8 cellular contexts compared by ENCODE assay signal in the genomic region with DNA sequence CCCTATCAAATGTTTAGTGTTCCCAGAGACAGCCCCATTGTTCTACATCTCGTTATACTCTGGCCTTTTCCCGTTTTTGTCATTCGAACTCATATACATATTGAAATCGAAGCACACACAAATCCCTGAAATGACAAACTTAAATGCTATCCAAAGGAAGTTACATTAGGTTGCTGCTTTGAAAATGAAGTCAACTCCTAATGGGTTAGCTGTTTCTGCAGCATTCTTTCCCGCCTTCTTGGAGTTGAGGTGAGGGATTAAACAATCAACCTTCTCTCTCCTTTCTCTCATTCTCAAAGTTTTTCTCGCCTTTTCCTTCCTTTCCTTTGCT. TPM values are rescaled to one million over a fixed set of nuclear protein-coding genes. Genes with fewer than 3 reads are reported as not detected.
DNase-seq lines count a peak whose midpoint lies in the region; ATAC-seq, FAIRE-seq and TF ChIP-seq lines count a peak whose summit lies in the region.

No MANE protein-coding gene starts in this region.

- H3K9me3 ChIP-seq in astrocyte (ENCODE audit: insufficient read depth, low read depth, low read length) (no peaks in the 10 kb centered on the region), lower lobe of right lung (no peaks in the 10 kb centered on the region)

- H3K9me3 Mint-ChIP-seq in astrocyte (ENCODE audit: unreplicated experiment), result no peaks in the 10 kb centered on the region

- no peaks in the 10 kb centered on the region for H3K36me3 ChIP-seq in ACC112 (ENCODE audit: insufficient read depth, low read length)
- H3K36me3 ChIP-seq in astrocyte (ENCODE audit: insufficient read depth, low read length), result no peaks in the 10 kb centered on the region
- peaks cover 4% of the 10 kb centered on the region for H3K36me3 ChIP-seq in lower lobe of right lung

- peak overlapping the region; percentile 97 for H3K4me3 Mint-ChIP-seq in astrocyte (ENCODE audit: unreplicated experiment)

- peak overlapping the region; percentile 96 for H2AFZ ChIP-seq in ACC112 (ENCODE audit: low read length, unreplicated experiment)
- H2AFZ ChIP-seq in astrocyte (ENCODE audit: low read depth, low read length), result peak overlapping the region; percentile 84

- ATAC-seq in lower lobe of right lung (peak in 1 of 2 donors; percentile 1), HG02852 (IDR thresholded peaks at IDR 0.05; ENCODE audit: unreplicated experiment) (no peak), GM21528 (IDR thresholded peaks at IDR 0.05; ENCODE audit: low FRiP score, unreplicated experiment) (no peak)

- H3K4me1 Mint-ChIP-seq in astrocyte (ENCODE audit: low read depth, unreplicated experiment), result peaks cover 16% of the 10 kb centered on the region

- H3K4me1 ChIP-seq in ACC112 (ENCODE audit: control insufficient read depth, insufficient read depth, low read length, unreplicated experiment), result peaks cover 12% of the 10 kb centered on the region
- peaks cover 11% of the 10 kb centered on the region for H3K4me1 ChIP-seq in astrocyte (ENCODE audit: insufficient read depth, low read length)
- peaks cover 8% of the 10 kb centered on the region for H3K4me1 ChIP-seq in lower lobe of right lung

- H3K27me3 ChIP-seq in ACC112 (ENCODE audit: insufficient read depth, low read length) (no peaks in the 10 kb centered on the region), HL-60 (ENCODE audit: insufficient read depth, poor library complexity, severe bottlenecking) (peaks cover 9% of the 10 kb centered on the region), astrocyte (ENCODE audit: insufficient read depth, low read length) (no peaks in the 10 kb centered on the region), lower lobe of right lung (ENCODE audit: low read depth) (no peaks in the 10 kb centered on the region)

- peak overlapping the region; percentile 78 for H3K9ac ChIP-seq in astrocyte (ENCODE audit: low read length)

- no peak for FAIRE-seq in astrocyte (lab: Jason Lieb, UNC)

- no peak for DNase-seq in HL-60 (ENCODE audit: low read depth in 1 of 2, low spot score in 1 of 2)
- peak; percentile 8 for DNase-seq in astrocyte (ENCODE audit: low read depth)
- DNase-seq in lower lobe of right lung, result no peak
- DNase-seq in amniotic stem cell (lab: John Stamatoyannopoulos, UW), result no peak
- no peak for DNase-seq in stimulated activated CD4-positive, alpha-beta T cell treated with anti-CD3 and anti-CD28 coated beads, Interleukin-15, amount 100 ng/mL, for 24 hours

- intact Hi-C loops in lower lobe of right lung (cut with DNase I), result no loop called here

- H3K36me3 Mint-ChIP-seq in astrocyte (ENCODE audit: low read depth, unreplicated experiment), result peaks cover 3% of the 10 kb centered on the region

- H3K4me3 ChIP-seq in ACC112 (ENCODE audit: low read depth, low read length), result peak overlapping the region; percentile 85
- H3K4me3 ChIP-seq in HL-60 (replicated peaks; ENCODE audit: insufficient read depth, low read length), result peak overlapping the region; percentile 65; the same call in 1 of the 2 replicates
- peak overlapping the region; percentile 66 for H3K4me3 ChIP-seq in astrocyte (ENCODE audit: insufficient read depth, low read depth, low read length)
- H3K4me3 ChIP-seq in lower lobe of right lung, result peak overlapping the region; percentile 76

- peaks cover 6% of the 10 kb centered on the region for H4K20me1 ChIP-seq in astrocyte (ENCODE audit: insufficient read depth, low read length)

- peak overlapping the region; percentile 89 for H3K4me2 ChIP-seq in astrocyte (ENCODE audit: low read length)

- H3K79me2 ChIP-seq in ACC112 (ENCODE audit: control insufficient read depth, insufficient read depth, low read length, unreplicated experiment) (peaks cover 7% of the 10 kb centered on the region), astrocyte (ENCODE audit: insufficient read depth, low read length) (peaks cover 30% of the 10 kb centered on the region)

- TF ChIP-seq CTCF in HL-60 (IDR thresholded peaks at IDR 0.05; ENCODE audit: insufficient read depth, low read length) (no peak), astrocyte (IDR thresholded peaks at IDR 0.05; ENCODE audit: insufficient read depth, low read depth, low read length) (no peak), lower lobe of right lung (IDR thresholded peaks at IDR 0.05) (no peak)

- H3K27ac Mint-ChIP-seq in astrocyte (ENCODE audit: unreplicated experiment), result peak overlapping the region; percentile 96

- H3K27ac ChIP-seq in ACC112 (ENCODE audit: low read depth, low read length) (peak overlapping the region; percentile 87), HL-60 (replicated peaks) (no peak overlapping the region), astrocyte (ENCODE audit: low read depth, low read length) (peak overlapping the region; percentile 75), lower lobe of right lung (peak overlapping the region; percentile 84)

- H3K27me3 Mint-ChIP-seq in astrocyte (ENCODE audit: low read depth, unreplicated experiment), result no peaks in the 10 kb centered on the region

RNA-seq across cellular contexts. Expression of gene PHC1, which starts 0.6 kb away (rescaled TPM):
- 34.7 and 35.4 TPM in 2 replicates for total RNA-seq in astrocyte
- total RNA-seq in lower lobe of right lung, result 38.8 TPM

RNA-seq across cellular contexts. Expression of gene M6PR, which starts 35.8 kb away (rescaled TPM):
- total RNA-seq in astrocyte (159 and 166 TPM in 2 replicates), lower lobe of right lung (226 TPM)
